In genomic region chr2:85418132-85419008, GRCh38 we compare ENCODE assay signal across 8 cellular contexts. TPM values are rescaled to one million over a fixed set of nuclear protein-coding genes. Genes with fewer than 3 reads are reported as not detected.
A peak's percentile ranks its signal among the peaks of the same experiment; 100 is the strongest.
DNase-seq lines count a peak whose midpoint lies in the region; ATAC-seq and TF ChIP-seq lines count a peak whose summit lies in the region.

TSS of gene SH2D6 (plus strand) at chr2:85418714. CDS start at chr2:85429466, 10,752 bp downstream.

- DNase-seq in DMS79 treated with DMSO at 0.1 percent for 48 hours (lab: John Stamatoyannopoulos, UW) (peak; percentile 83), RPMI7951 (ENCODE audit: low read depth) (peak; percentile 83), fibroblast of pulmonary artery (ENCODE audit: low read depth) (peak; percentile 84)
- DNase-seq in activated T-helper 9 cell treated with anti-CD3 and anti-CD28 coated beads, Interleukin-2, amount 50 U/mL, for 16 hours (ENCODE audit: low read depth) = peak; percentile 79
- peak; percentile 88 for DNase-seq in stimulated activated naive CD8-positive, alpha-beta T cell treated with anti-CD3 and anti-CD28 coated beads, Interleukin-15, Interleukin-2, amounts not matched to agents 100 U/mL and 50 U/mL, for 24 hours

- no peaks in the 10 kb centered on the region for H3K36me3 Mint-ChIP-seq in IgD-negative memory B cell
- no peaks in the 10 kb centered on the region for H3K36me3 Mint-ChIP-seq in nephron (ENCODE audit: low read depth)

- H3K4me1 Mint-ChIP-seq in IgD-negative memory B cell (peaks cover 16 to 35% (median 22%) of the 10 kb centered on the region in 3 donors), nephron (peaks cover 37% of the 10 kb centered on the region)

- peak within 1 kb of the TSS; percentile 71 for H3K4me3 ChIP-seq in fibroblast of pulmonary artery (replicated peaks; ENCODE audit: low read depth, low read length)

- ATAC-seq in GM21576 (IDR thresholded peaks at IDR 0.05; ENCODE audit: unreplicated experiment) = peak; percentile 87
- peak; percentile 86 for ATAC-seq in stimulated activated naive CD8-positive, alpha-beta T cell treated with anti-CD3 and anti-CD28 coated beads, Interleukin-15, Interleukin-2, amounts not matched to agents 100 U/mL and 50 U/mL, for 24 hours

- H3K4me3 Mint-ChIP-seq in IgD-negative memory B cell (peak within 1 kb of the TSS; percentile 89 to 100 (median 98)), nephron (peak within 1 kb of the TSS; percentile 94 to 96 (median 95))

- H3K9me3 Mint-ChIP-seq in IgD-negative memory B cell = no peaks in the 10 kb centered on the region
- no peaks in the 10 kb centered on the region for H3K9me3 Mint-ChIP-seq in nephron

- no peaks in the 10 kb centered on the region for H3K27me3 Mint-ChIP-seq in IgD-negative memory B cell
- H3K27me3 Mint-ChIP-seq in nephron (ENCODE audit: low read depth) = no peaks in the 10 kb centered on the region

- TF ChIP-seq CTCF in fibroblast of pulmonary artery (IDR thresholded peaks at IDR 0.05; ENCODE audit: low read length, missing control alignments) (no peak), nephron (IDR thresholded peaks at IDR 0.05; ENCODE audit: unreplicated experiment in 3 of 3) (no peak)

- H3K27ac Mint-ChIP-seq in IgD-negative memory B cell (peak within 1 kb of the TSS; percentile 91 to 99 (median 94)), nephron (peak within 1 kb of the TSS; percentile 98 to 100 (median 99))

RNA-seq across cellular contexts. Expression of gene SH2D6, which starts in this region (rescaled TPM):
- not detected for polyA plus RNA-seq in IgD-negative memory B cell
- total RNA-seq in RPMI7951 (2014; rRNA removed; shearing (Covaris generic)) = not detected in 2 replicates

Comparison
In these comparisons a context has a peak if more than half of its experiments do, and no peak if none do; other contexts are left out.
1. Peak in every context shown above with its lines: DNase-seq, ATAC-seq and H3K4me3 ChIP-seq.
2. Peak in DNase-seq in RPMI7951; RNA of the gene not detected or under 1 TPM.